25 cellular contexts compared by ENCODE assay signal in the genomic region with DNA sequence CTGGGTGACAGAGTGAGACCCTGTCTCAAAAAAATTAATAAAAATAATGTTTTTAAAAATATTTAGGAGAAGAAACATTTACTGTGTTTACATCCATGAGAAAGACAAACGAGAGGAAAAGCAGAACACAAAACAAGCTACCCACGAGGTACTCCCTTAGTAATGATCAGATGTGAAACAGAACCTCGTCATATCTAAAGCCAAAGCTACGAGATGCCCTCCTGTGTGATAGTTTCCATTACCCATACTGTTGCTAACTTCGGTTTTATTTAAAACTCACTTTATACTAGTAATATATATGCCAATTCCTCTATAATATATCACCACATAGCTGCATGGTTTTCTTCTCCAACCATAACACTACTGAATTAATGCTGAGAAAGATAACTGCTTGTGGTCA. TPM values are rescaled to one million over a fixed set of nuclear protein-coding genes. Genes with fewer than 3 reads are reported as not detected.
"Had no signal": no experiment of that assay in that cellular context is flagged by ENCODE, and none has a peak within 500 bp of the region (broad histone marks: within the 10 kb centered on the region; RNA-seq: fewer than 3 reads in every experiment).

No MANE protein-coding gene starts in this region.

- H3K4me3 Mint-ChIP-seq: dendritic cell treated with granulocyte-macrophage colony-stimulating factor and Interleukin-4, amounts not matched to agents 40 ng/mL and 50 ng/mL, for 4 days; effector memory CD8-positive, alpha-beta T cell; endodermal cell; mesothelial cell of epicardium; naive B cell; naive thymus-derived CD8-positive, alpha-beta T cell had no signal

- DNase-seq: cortex of kidney; effector CD8-positive, alpha-beta T cell; effector memory CD8-positive, alpha-beta T cell; endodermal cell; erythroblast; esophagus squamous epithelium; foreskin fibroblast; foreskin melanocyte; gastrocnemius medialis; glutamatergic neuron; head of caudate nucleus; heart right ventricle; hippocampal formation; left cardiac atrium; left lung; left ventricle myocardium superior; lower lobe of right lung; mesenchymal stem cell; mucosa of descending colon; naive B cell; naive thymus-derived CD8-positive, alpha-beta T cell had no signal

- ATAC-seq: effector memory CD8-positive, alpha-beta T cell; esophagus mucosa; gastrocnemius medialis; heart right ventricle; left cardiac atrium; left lung; left ventricle myocardium superior; lower lobe of right lung; mucosa of descending colon; naive thymus-derived CD8-positive, alpha-beta T cell had no signal

- H3K27me3 Mint-ChIP-seq: dendritic cell treated with granulocyte-macrophage colony-stimulating factor and Interleukin-4, amounts not matched to agents 40 ng/mL and 50 ng/mL, for 4 days; naive B cell; naive thymus-derived CD8-positive, alpha-beta T cell had no signal

- H3K9me3 Mint-ChIP-seq: dendritic cell treated with granulocyte-macrophage colony-stimulating factor and Interleukin-4, amounts not matched to agents 40 ng/mL and 50 ng/mL, for 4 days; effector memory CD8-positive, alpha-beta T cell; endodermal cell; naive B cell had no signal

- H3K4me1 Mint-ChIP-seq: naive B cell had no signal

- H3K36me3 Mint-ChIP-seq: naive B cell had no signal

- H3K27ac Mint-ChIP-seq: dendritic cell treated with granulocyte-macrophage colony-stimulating factor and Interleukin-4, amounts not matched to agents 40 ng/mL and 50 ng/mL, for 4 days; effector memory CD8-positive, alpha-beta T cell; endodermal cell; mesothelial cell of epicardium had no signal

RNA-seq across cellular contexts. Expression of a gene that starts 21.1 kb away (rescaled TPM):
- total RNA-seq: kidney epithelial cell had no signal
